Comparison of ENCODE assay signal across 17 cellular contexts in genomic region chr21:41943468-41944250, GRCh38. TPM values are rescaled to one million over a fixed set of nuclear protein-coding genes. Genes with fewer than 3 reads are reported as not detected.
A peak's percentile ranks its signal among the peaks of the same experiment; 100 is the strongest.
DNase-seq lines count a peak whose midpoint lies in the region; ATAC-seq and TF ChIP-seq lines count a peak whose summit lies in the region.
"Had no signal": no experiment of that assay in that cellular context is flagged by ENCODE, and none has a peak within 500 bp of the region (broad histone marks: within the 10 kb centered on the region; RNA-seq: fewer than 3 reads in every experiment).

No MANE protein-coding gene starts in this region.

- no peaks in the 10 kb centered on the region for H3K27me3 ChIP-seq in H7 (ENCODE audit: control insufficient read depth, insufficient read depth, low read length)
- H3K27me3 ChIP-seq in spleen (replicated peaks in 1 of 7), result no peaks in the 10 kb centered on the region

- no peaks in the 10 kb centered on the region for H3K9me3 ChIP-seq in spleen

- H3K4me3 ChIP-seq in H7 (ENCODE audit: insufficient read depth, low read depth, low read length) (no peak overlapping the region), spleen (no peak overlapping the region)
- H3K4me3 ChIP-seq: GM23338 had no signal

- H3K36me3 ChIP-seq in H7 (replicated peaks; ENCODE audit: control insufficient read depth, insufficient read depth, low read length) (no peaks in the 10 kb centered on the region; the same call in 1 of the 2 replicates), spleen (peaks cover 0 to 28% (median 0%) of the 10 kb centered on the region in 6 donors)

- TF ChIP-seq POLR2A in spleen (IDR thresholded peaks at IDR 0.05), result no peak

- intact Hi-C loops in spleen (cut with DNase I; ENCODE audit: low total_unique reads), result no loop called here

- no peak for ATAC-seq in GM18511 (IDR thresholded peaks at IDR 0.05; ENCODE audit: unreplicated experiment)
- no peak for ATAC-seq in GM18517 (IDR thresholded peaks at IDR 0.05; ENCODE audit: unreplicated experiment)
- ATAC-seq: GM23338 had no signal

- H3K27ac ChIP-seq in cingulate gyrus (ENCODE audit: low read depth, low read length) (peak overlapping the region; percentile 70), spleen (peak overlapping the region in 1 of 8 donors; percentile 17)

- H3K4me1 ChIP-seq in spleen, result peaks cover 0 to 44% (median 14%) of the 10 kb centered on the region in 6 donors

- WGBS in spleen, 5 donors, result 73 to 90% (median 79%) methylated on average over 21 to 24 of the region's 24 CpGs

- no peak for TF ChIP-seq CTCF in spleen (IDR thresholded peaks at IDR 0.05 in 8 of 11, conservative IDR thresholded peaks at IDR 0.05 in 3 of 11)
- no peak for TF ChIP-seq CTCF in GM20000 (IDR thresholded peaks at IDR 0.05; ENCODE audit: extremely low read depth, missing control alignments)

- DNase-seq in H7 (peak; percentile 11), medulla oblongata (ENCODE audit: extremely low spot score) (peak; percentile 81), spleen (peak; percentile 52), GM20000 (ENCODE audit: low spot score) (no peak)
- no peak for DNase-seq in activated effector memory CD4-positive, alpha-beta T cell treated with Interleukin-2 at 50 U/mL for 16 hours
- DNase-seq: CD4-positive, CD25-positive, alpha-beta regulatory T cell; DMS79 treated with DMSO at 0.1 percent for 48 hours; HFFc6; KBM-7; NCI-H1048; NCI-H69; NK-92 treated with Interleukin-12 subunit alpha and Interleukin-12 subunit beta, amount 100 ng/mL, for 24 hours; OCI-M1 had no signal

RNA-seq across cellular contexts. Expression of gene C2CD2, which starts 10.2 kb away (rescaled TPM):
- 9.8 and 12.5 TPM in 2 replicates for total RNA-seq in H7 (2014; rRNA removed; shearing (Covaris generic))
- total RNA-seq in spleen, result 100 to 1,000 TPM in 4 of 7 donors, 10 to 100 TPM in 3; 74.0 to 163 (median 105) TPM
- polyA plus RNA-seq in spleen, result 10 to 100 TPM; 12.9 to 30.3 (median 18.0) TPM

Comparison
In these comparisons a context has a peak if more than half of its experiments do, and no peak if none do; other contexts are left out.
1. DNase-seq: peak in H7 (single experiment), medulla oblongata (single experiment) and spleen (single experiment); none in GM20000 (single experiment) and activated effector memory CD4-positive, alpha-beta T cell treated with Interleukin-2 at 50 U/mL for 16 hours (single experiment).